Comparison of ENCODE assay signal across 8 cellular contexts in the genomic region with DNA sequence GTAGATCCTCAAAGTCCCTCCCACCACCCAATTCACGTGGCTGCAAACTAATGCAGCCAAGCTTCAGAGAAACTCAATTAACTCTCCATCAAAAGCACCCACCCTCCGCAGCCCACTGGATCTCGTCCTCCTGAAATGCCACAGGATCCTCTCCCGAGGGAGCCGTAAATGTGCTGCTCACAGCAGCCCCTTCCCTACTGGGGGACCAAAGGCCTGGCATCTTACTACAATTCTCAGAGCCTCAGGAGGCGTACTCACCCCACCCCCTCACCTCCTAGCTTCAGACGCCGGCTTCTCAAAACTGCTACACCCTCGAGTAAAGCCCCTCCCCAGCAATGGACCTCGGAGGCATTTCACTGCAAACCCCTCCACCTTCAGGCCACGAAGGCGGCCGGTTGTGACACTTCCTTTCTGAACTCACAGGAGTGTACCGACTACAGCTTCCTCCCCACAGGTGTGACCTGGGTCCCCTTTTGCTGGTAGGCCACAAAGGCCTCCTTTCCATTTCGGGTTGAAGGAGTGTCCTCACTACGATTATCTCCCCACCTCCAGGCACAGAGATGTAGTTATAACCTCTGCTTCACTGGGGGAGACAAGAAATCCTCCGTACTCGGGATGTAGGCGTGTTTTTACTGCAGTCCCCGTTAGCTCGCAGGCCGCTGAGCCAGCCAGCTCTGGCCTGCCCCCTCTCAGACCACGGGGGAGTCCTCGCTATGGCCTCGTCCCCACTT. TPM values are rescaled to one million over a fixed set of nuclear protein-coding genes. Genes with fewer than 3 reads are reported as not detected.
DNase-seq lines count a peak whose midpoint lies in the region; ATAC-seq, FAIRE-seq and TF ChIP-seq lines count a peak whose summit lies in the region.

No MANE protein-coding gene starts in this region.

- H3K4me1 ChIP-seq in A673 (ENCODE audit: insufficient read depth, low read length, poor library complexity, severe bottlenecking) (peaks cover 19% of the 10 kb centered on the region), H1 (replicated peaks in 1 of 4; ENCODE audit: control insufficient read depth in 3 of 4, insufficient read depth in 4 of 4, low read length in 3 of 4) (peaks cover 0 to 7% (median 0%) of the 10 kb centered on the region in 4 experiments; a peak in 3 of 7 replicates), muscle layer of duodenum (ENCODE audit: control insufficient read depth in 1 of 2, insufficient read depth in 2 of 2, low read length in 2 of 2) (peaks cover 11 to 36% of the 10 kb centered on the region in 2 donors)

- TF ChIP-seq POLR2A in H1 (IDR thresholded peaks at IDR 0.05; ENCODE audit: control extremely low read depth in 1 of 2, low read depth in 2 of 2, low read length in 2 of 2), result peak; percentile 49 to 55

- no peak overlapping the region for H2BK20ac ChIP-seq in H1 (ENCODE audit: low read length)

- no peak for FAIRE-seq in H1 (lab: Jason Lieb, UNC)

- CTCF ChIA-PET in A673 (lab: Charles Lee), result no interaction called here
- CTCF ChIA-PET in H1 (lab: Charles Lee; ENCODE audit: partially characterized antibody), result interaction anchor here (0.9 to 1.5 kb wide), 3 partner anchors 43 to 48 kb away, joined by 3 to 6 read pairs (median 3); no protein-coding TSS in a partner anchor

- H3K4me3 ChIP-seq in A673 (ENCODE audit: low read depth, low read length, poor library complexity, severe bottlenecking) (peak overlapping the region; percentile 69), H1 (ENCODE audit: extremely low read depth in 1 of 4, insufficient read depth in 2 of 4, low read depth in 3 of 4, low read length in 4 of 4) (peak overlapping the region; percentile 92 to 100 (median 98)), muscle layer of duodenum (ENCODE audit: low read depth in 1 of 2, low read length in 2 of 2) (peak overlapping the region; percentile 74 to 96)

- H3K36me3 ChIP-seq in A673 (ENCODE audit: insufficient read depth, low read length, poor library complexity, severe bottlenecking) (peaks cover 3% of the 10 kb centered on the region), H1 (ENCODE audit: control insufficient read depth in 2 of 4, insufficient read depth in 4 of 4, low read length in 3 of 4) (peaks cover 0 to under 1% (median under 1%) of the 10 kb centered on the region in 4 experiments; a peak in 3 of 8 replicates), muscle layer of duodenum (ENCODE audit: control insufficient read depth in 1 of 2, insufficient read depth in 2 of 2, low read length in 2 of 2) (peaks cover 7 to 15% of the 10 kb centered on the region in 2 donors)

- H3K9ac ChIP-seq in H1 (replicated peaks in 1 of 4; ENCODE audit: extremely low read depth in 1 of 4, low read depth in 3 of 4, low read length in 3 of 4), result peak overlapping the region; percentile 94 to 100 (median 99)

- no TSS peak for BruUV-seq in A673 (replicated peaks; lab: Mats Ljungman, UMichigan)

- POLR2A ChIA-PET in A673 (lab: Charles Lee; ENCODE audit: low non-redundant PET) (no interaction called here), H1 (lab: Charles Lee; ENCODE audit: partially characterized antibody) (interaction anchor here (0.6 to 4.7 kb wide), 33 partner anchors 9 to 846 kb away, joined by 3 to 49 read pairs (median 6); a partner anchor contains a TSS)

- peak; percentile 29 for ATAC-seq in GM18520 (IDR thresholded peaks at IDR 0.05; ENCODE audit: unreplicated experiment)
- ATAC-seq in HG03045 (IDR thresholded peaks at IDR 0.05; ENCODE audit: unreplicated experiment), result peak; percentile 30

- 2% methylated on average over 25 of the region's 25 CpGs; no CpG with 5 or more reads in 1 of the 2 experiments for WGBS in H1 (ENCODE audit: extremely low coverage in 1 of 2, insufficient coverage in 1 of 2, insufficient read length in 1 of 2, insufficient replicate concordance in 2 of 2, low coverage in 1 of 2, low lambda C conversion rate in 2 of 2, missing lambda C conversion rate in 1 of 2), 2 experiments

- H2BK12ac ChIP-seq in H1 (ENCODE audit: low read depth, low read length), result peak overlapping the region; percentile 89; the same call in 1 of the 2 replicates

- TF ChIP-seq CTCF in A673 (conservative IDR thresholded peaks at IDR 0.05; ENCODE audit: low read depth, low read length) (no peak), H1 (IDR thresholded peaks at IDR 0.05; ENCODE audit: control extremely low read depth in 1 of 3, insufficient read depth in 1 of 3, low read depth in 1 of 3, low read length in 3 of 3) (no peak)

- H2BK120ac ChIP-seq in H1 (replicated peaks; ENCODE audit: low read depth, low read length), result peak overlapping the region; percentile 76

- peak overlapping the region; percentile 69 for H3K4ac ChIP-seq in H1 (replicated peaks; ENCODE audit: insufficient read length, low read depth, low read length)

- H2AK5ac ChIP-seq in H1 (ENCODE audit: low read depth, low read length), result peak overlapping the region; percentile 92; the same call in 1 of the 2 replicates

- DNase-seq in A673 (ENCODE audit: low spot score), result peak; percentile 64
- DNase-seq in NCI-H69 (lab: John Stamatoyannopoulos, UW), result peak; percentile 79
- DNase-seq in activated CD8-positive, alpha-beta memory T cell treated with anti-CD3 and anti-CD28 coated beads for 48 hours (ENCODE audit: low read depth in 2 of 3, low spot score in 2 of 3), result peak; percentile 28 to 38 (median 35)
- DNase-seq in H1 (ENCODE audit: low read depth in 1 of 2, low spot score in 2 of 2), result peak in 1 of 2 experiments; percentile 66
- DNase-seq in stimulated activated CD8-positive, alpha-beta memory T cell treated with anti-CD3 and anti-CD28 coated beads, Interleukin-7, amount 100 ng/mL, for 4 hours (ENCODE audit: low read depth in 2 of 2), result peak; percentile 44 to 53

- H3K56ac ChIP-seq in H1 (replicated peaks; ENCODE audit: insufficient read length, low read depth, low read length), result peak overlapping the region; percentile 97

- H3K14ac ChIP-seq in H1 (ENCODE audit: insufficient read length), result no peak overlapping the region

- H3K4me2 ChIP-seq in H1 (ENCODE audit: insufficient read depth in 1 of 2, low read depth in 2 of 2, low read length in 2 of 2), result peak overlapping the region; percentile 90 to 93

- H3K9me3 ChIP-seq in A673 (ENCODE audit: low read depth, low read length, poor library complexity, severe bottlenecking) (no peaks in the 10 kb centered on the region), H1 (ENCODE audit: insufficient read depth in 2 of 2, low read depth in 1 of 2, low read length in 1 of 2) (no peaks in the 10 kb centered on the region), muscle layer of duodenum (ENCODE audit: control insufficient read depth in 1 of 2, low read length in 2 of 2) (no peaks in the 10 kb centered on the region)

- H3K79me2 ChIP-seq in H1 (ENCODE audit: control insufficient read depth in 1 of 2, insufficient read depth in 2 of 2, low read length in 2 of 2), result peaks cover 50 to 58% of the 10 kb centered on the region in 2 experiments

- TF ChIP-seq EP300 in H1 (IDR thresholded peaks at IDR 0.05; ENCODE audit: borderline replicate concordance in 1 of 2, low read depth in 2 of 2, low read length in 2 of 2), result no peak

- TF ChIP-seq RAD21 in H1 (IDR thresholded peaks at IDR 0.05 in 1 of 2, conservative IDR thresholded peaks at IDR 0.05 in 1 of 2; ENCODE audit: low read depth in 2 of 2, low read length in 2 of 2), result no peak

- H3K18ac ChIP-seq in H1 (ENCODE audit: extremely low read depth, low read length), result peak overlapping the region; percentile 88

- peak overlapping the region; percentile 24 for H3K23ac ChIP-seq in H1 (ENCODE audit: insufficient read length)

- no peak overlapping the region for H2BK15ac ChIP-seq in H1 (ENCODE audit: low read length)

- peak overlapping the region; percentile 96 for H2BK5ac ChIP-seq in H1 (ENCODE audit: low read depth, low read length)

- peak overlapping the region; percentile 97 for H4K91ac ChIP-seq in H1 (replicated peaks; ENCODE audit: insufficient read length, low read length)

- no peak overlapping the region for H2AFZ ChIP-seq in H1 (ENCODE audit: low read length)

- H4K8ac ChIP-seq in H1 (ENCODE audit: extremely low read depth, insufficient read depth, low read length), result peak overlapping the region; percentile 100

- peak overlapping the region; percentile 88 for H4K5ac ChIP-seq in H1 (ENCODE audit: insufficient read length, low read depth, low read length)

- H3K23me2 ChIP-seq in H1 (ENCODE audit: low read depth, low read length), result peaks cover 9% of the 10 kb centered on the region

- H3K27me3 ChIP-seq in A673 (replicated peaks; ENCODE audit: insufficient read depth, low read depth, low read length, poor library complexity), result no peaks in the 10 kb centered on the region
- H3K27me3 ChIP-seq in H1 (replicated peaks in 1 of 4; ENCODE audit: control insufficient read depth in 3 of 4, extremely low read depth in 1 of 4, insufficient read depth in 3 of 4, low read length in 3 of 4), result no peaks in the 10 kb centered on the region
- no peaks in the 10 kb centered on the region for H3K27me3 ChIP-seq in muscle layer of duodenum (ENCODE audit: low read depth, low read length)

- H3K27ac ChIP-seq in A673 (ENCODE audit: low read depth, low read length, poor library complexity, severe bottlenecking) (peak overlapping the region; percentile 97), H1 (ENCODE audit: low read depth, low read length) (peak overlapping the region; percentile 97), muscle layer of duodenum (ENCODE audit: low read length) (peak overlapping the region; percentile 99)

- H3K79me1 ChIP-seq in H1 (ENCODE audit: low read depth, low read length), result no peaks in the 10 kb centered on the region

- intact Hi-C loops in A673 (cut with micrococcal nuclease; ENCODE audit: unreplicated experiment), result no loop called here

- peaks cover 36 to 44% of the 10 kb centered on the region in 2 experiments for H4K20me1 ChIP-seq in H1 (replicated peaks in 1 of 2; ENCODE audit: control insufficient read depth in 1 of 2, insufficient read depth in 2 of 2, low read length in 2 of 2)

RNA-seq across cellular contexts. Expression of a gene that starts 0.7 kb away (rescaled TPM):
- 273 TPM in 2 replicates for total RNA-seq in A673 (2021)
- 294 and 299 TPM in 2 replicates for total RNA-seq in H1 (2021; fragmentation: NEBNext Ultra II Directional; extraction: Animal tissue kit (Norgen Biotek cat#: 25700))
- polyA plus RNA-seq in H1 (2011; rRNA removed), result 346 and 534 TPM in 2 replicates
- polyA plus RNA-seq in H1 (2011; cell fraction: cytosol; rRNA removed), result 309 TPM
- 546 TPM for polyA plus RNA-seq in H1 (2011; cell fraction: nucleus; rRNA removed)
- polyA plus RNA-seq in H1 (2012, experiment 1 of 2), result 262 to 326 TPM (median 314 TPM) in 4 replicates
- polyA plus RNA-seq in H1 (2012, experiment 2 of 2), result 381 TPM
- 128 TPM for polyA plus RNA-seq in H1 (2013, experiment 1 of 2)
- polyA plus RNA-seq in H1 (2013, experiment 2 of 2), result 117 TPM
- polyA minus RNA-seq in H1 (2011; rRNA and poly(A)+ RNA removed), result 209 and 248 TPM in 2 replicates
- polyA minus RNA-seq in H1 (2011; cell fraction: cytosol; rRNA and poly(A)+ RNA removed), result 214 TPM
- polyA minus RNA-seq in H1 (2011; cell fraction: nucleus; rRNA and poly(A)+ RNA removed), result 172 TPM

RNA-seq across cellular contexts. Expression of a gene that starts 0.7 kb away (rescaled TPM):
- total RNA-seq in A673 (2021), result 114 and 124 TPM in 2 replicates
- 175 and 187 TPM in 2 replicates for total RNA-seq in H1 (2021; fragmentation: NEBNext Ultra II Directional; extraction: Animal tissue kit (Norgen Biotek cat#: 25700))
- 207 and 214 TPM in 2 replicates for polyA plus RNA-seq in H1 (2011; rRNA removed)
- 169 TPM for polyA plus RNA-seq in H1 (2011; cell fraction: cytosol; rRNA removed)
- 164 TPM for polyA plus RNA-seq in H1 (2011; cell fraction: nucleus; rRNA removed)
- polyA plus RNA-seq in H1 (2012, experiment 1 of 2), result 83.5 to 114 TPM (median 91.9 TPM) in 4 replicates
- 15.4 TPM for polyA plus RNA-seq in H1 (2012, experiment 2 of 2)
- 138 TPM for polyA plus RNA-seq in H1 (2013, experiment 1 of 2)
- 137 TPM for polyA plus RNA-seq in H1 (2013, experiment 2 of 2)
- polyA minus RNA-seq in H1 (2011; rRNA and poly(A)+ RNA removed), result 328 and 406 TPM in 2 replicates
- polyA minus RNA-seq in H1 (2011; cell fraction: cytosol; rRNA and poly(A)+ RNA removed), result 85.5 TPM
- 157 TPM for polyA minus RNA-seq in H1 (2011; cell fraction: nucleus; rRNA and poly(A)+ RNA removed)

RNA-seq across cellular contexts. Expression of a gene that starts 35.2 kb away (rescaled TPM):
- 22.2 and 23.2 TPM in 2 replicates for total RNA-seq in A673 (2021)
- total RNA-seq in H1 (2021; fragmentation: NEBNext Ultra II Directional; extraction: Animal tissue kit (Norgen Biotek cat#: 25700)), result 25.1 and 26.1 TPM in 2 replicates
- polyA plus RNA-seq in H1 (2011; rRNA removed), result 35.4 and 38.8 TPM in 2 replicates
- 34.4 TPM for polyA plus RNA-seq in H1 (2011; cell fraction: cytosol; rRNA removed)
- 37.7 TPM for polyA plus RNA-seq in H1 (2011; cell fraction: nucleus; rRNA removed)
- 21.4 to 26.7 TPM (median 23.6 TPM) in 4 replicates for polyA plus RNA-seq in H1 (2012, experiment 1 of 2)
- polyA plus RNA-seq in H1 (2012, experiment 2 of 2), result 20.6 TPM
- 13.6 TPM for polyA plus RNA-seq in H1 (2013, experiment 1 of 2)
- polyA plus RNA-seq in H1 (2013, experiment 2 of 2), result 12.2 TPM
- 27.2 and 28.3 TPM in 2 replicates for polyA minus RNA-seq in H1 (2011; rRNA and poly(A)+ RNA removed)
- 11.1 TPM for polyA minus RNA-seq in H1 (2011; cell fraction: cytosol; rRNA and poly(A)+ RNA removed)
- polyA minus RNA-seq in H1 (2011; cell fraction: nucleus; rRNA and poly(A)+ RNA removed), result 10.5 TPM

RNA-seq across cellular contexts. Expression of a gene that starts 35.2 kb away (rescaled TPM):
- total RNA-seq in A673 (2021), result 134 and 153 TPM in 2 replicates
- 164 and 173 TPM in 2 replicates for total RNA-seq in H1 (2021; fragmentation: NEBNext Ultra II Directional; extraction: Animal tissue kit (Norgen Biotek cat#: 25700))
- 702 and 1,070 TPM in 2 replicates for polyA plus RNA-seq in H1 (2011; rRNA removed)
- polyA plus RNA-seq in H1 (2011; cell fraction: cytosol; rRNA removed), result 631 TPM
- 401 TPM for polyA plus RNA-seq in H1 (2011; cell fraction: nucleus; rRNA removed)
- polyA plus RNA-seq in H1 (2012, experiment 1 of 2), result 114 to 387 TPM (median 323 TPM) in 4 replicates
- 427 TPM for polyA plus RNA-seq in H1 (2012, experiment 2 of 2)
- polyA plus RNA-seq in H1 (2013, experiment 1 of 2), result 546 TPM
- polyA plus RNA-seq in H1 (2013, experiment 2 of 2), result 515 TPM
- 15.1 and 25.8 TPM in 2 replicates for polyA minus RNA-seq in H1 (2011; rRNA and poly(A)+ RNA removed)
- polyA minus RNA-seq in H1 (2011; cell fraction: cytosol; rRNA and poly(A)+ RNA removed), result 45.5 TPM
- 46.2 TPM for polyA minus RNA-seq in H1 (2011; cell fraction: nucleus; rRNA and poly(A)+ RNA removed)

RNA-seq across cellular contexts. Expression of a gene that starts 48.3 kb away (rescaled TPM):
- 0.67 and 1.2 TPM in 2 replicates for total RNA-seq in A673 (2021)
- 1.5 and 2.4 TPM in 2 replicates for total RNA-seq in H1 (2021; fragmentation: NEBNext Ultra II Directional; extraction: Animal tissue kit (Norgen Biotek cat#: 25700))
- polyA plus RNA-seq in H1 (2011; rRNA removed), result 6.0 and 8.9 TPM in 2 replicates
- polyA plus RNA-seq in H1 (2011; cell fraction: cytosol; rRNA removed), result 5.8 TPM
- 16.4 TPM for polyA plus RNA-seq in H1 (2011; cell fraction: nucleus; rRNA removed)
- polyA plus RNA-seq in H1 (2012, experiment 1 of 2), result 2.2 to 6.2 TPM (median 4.0 TPM) in 4 replicates
- 5.5 TPM for polyA plus RNA-seq in H1 (2012, experiment 2 of 2)
- 5.0 TPM for polyA plus RNA-seq in H1 (2013, experiment 1 of 2)
- polyA plus RNA-seq in H1 (2013, experiment 2 of 2), result 3.8 TPM
- 1.6 and 2.1 TPM in 2 replicates for polyA minus RNA-seq in H1 (2011; rRNA and poly(A)+ RNA removed)
- not detected for polyA minus RNA-seq in H1 (2011; cell fraction: cytosol; rRNA and poly(A)+ RNA removed)
- 6.1 TPM for polyA minus RNA-seq in H1 (2011; cell fraction: nucleus; rRNA and poly(A)+ RNA removed)
